ENCODE assay signal across 8 cellular contexts in the genomic region with DNA sequence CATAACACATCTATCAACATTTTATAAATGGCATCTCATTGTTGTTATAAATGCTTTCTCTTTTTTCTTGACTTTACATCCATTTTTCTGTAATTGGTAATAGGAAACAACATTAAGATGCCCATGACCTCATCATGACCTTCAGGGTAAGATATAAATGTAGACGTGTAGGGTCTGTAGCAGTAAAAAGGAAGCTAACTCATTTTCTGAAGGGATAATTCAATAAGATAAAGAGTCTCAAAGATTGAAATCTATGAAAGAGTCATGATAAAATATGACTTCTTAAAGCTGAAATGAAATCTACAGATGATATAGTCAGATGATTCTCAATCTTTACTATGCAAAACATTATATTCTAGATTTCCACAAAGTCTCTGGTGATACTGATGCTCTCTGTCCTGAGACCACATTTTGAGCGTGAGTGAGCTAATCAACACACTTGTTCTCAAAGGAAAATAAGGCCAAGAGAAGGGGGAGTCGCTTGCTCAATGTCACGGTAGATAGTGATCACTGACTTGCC.
"Had no signal": no experiment of that assay in that cellular context is flagged by ENCODE, and none has a peak within 500 bp of the region (broad histone marks: within the 10 kb centered on the region; RNA-seq: fewer than 3 reads in every experiment).

No MANE protein-coding gene starts in this region.

- ATAC-seq: GM12878 had no signal

- FAIRE-seq: G401.6, GM12878, GM12891, GM12892, GM18507, GM19239 had no signal

- DNase-seq: GDM1, GF-D8 had no signal
